ENCODE assay signal across 9 cellular contexts in genomic region chr2:73970850-73971471, GRCh38. TPM values are rescaled to one million over a fixed set of nuclear protein-coding genes. Genes with fewer than 3 reads are reported as not detected.
DNase-seq lines count a peak whose midpoint lies in the region; ATAC-seq, FAIRE-seq and TF ChIP-seq lines count a peak whose summit lies in the region.
"Had no signal": no experiment of that assay in that cellular context is flagged by ENCODE, and none has a peak within 500 bp of the region (broad histone marks: within the 10 kb centered on the region; RNA-seq: fewer than 3 reads in every experiment).

No MANE protein-coding gene starts in this region.

- H3K4me1 Mint-ChIP-seq in T-helper 17 cell = peaks cover 23% of the 10 kb centered on the region

- TF ChIP-seq POLR2A in H1 (IDR thresholded peaks at IDR 0.05; ENCODE audit: control extremely low read depth in 1 of 2, low read depth in 2 of 2, low read length in 2 of 2) = no peak

- no peak overlapping the region for H3K18ac ChIP-seq in H1 (ENCODE audit: extremely low read depth, low read length)

- H3K27ac Mint-ChIP-seq in T-helper 17 cell = peak overlapping the region; percentile 93

- no peak overlapping the region for H2BK120ac ChIP-seq in H1 (replicated peaks; ENCODE audit: low read depth, low read length)

- no peak overlapping the region for H2AK5ac ChIP-seq in H1 (ENCODE audit: low read depth, low read length)

- peak overlapping the region; percentile 81 for H3K27ac ChIP-seq in DND-41 (ENCODE audit: low read length)
- no peak overlapping the region for H3K27ac ChIP-seq in H1 (ENCODE audit: low read depth, low read length)
- no peak overlapping the region for H3K27ac ChIP-seq in psoas muscle

- H4K20me1 ChIP-seq in DND-41 (ENCODE audit: insufficient read depth, low read length) (no peaks in the 10 kb centered on the region), H1 (replicated peaks in 1 of 2; ENCODE audit: control insufficient read depth in 1 of 2, insufficient read depth in 2 of 2, low read length in 2 of 2) (peaks cover 0 to 3% of the 10 kb centered on the region in 2 experiments)

- no peak overlapping the region for H3K56ac ChIP-seq in H1 (replicated peaks; ENCODE audit: insufficient read length, low read depth, low read length)

- H4K5ac ChIP-seq in H1 (ENCODE audit: insufficient read length, low read depth, low read length) = no peak overlapping the region

- no peaks in the 10 kb centered on the region for H3K9me3 ChIP-seq in DND-41 (ENCODE audit: insufficient read depth, low read length, severe bottlenecking)
- no peaks in the 10 kb centered on the region for H3K9me3 ChIP-seq in T-helper 17 cell (ENCODE audit: control insufficient read depth, low read length, poor library complexity, severe bottlenecking)
- no peaks in the 10 kb centered on the region for H3K9me3 ChIP-seq in H1 (ENCODE audit: insufficient read depth in 2 of 2, low read depth in 1 of 2, low read length in 1 of 2)
- no peaks in the 10 kb centered on the region for H3K9me3 ChIP-seq in psoas muscle

- POLR2A ChIA-PET in H1 (lab: Charles Lee; ENCODE audit: partially characterized antibody) = interaction anchor here (1.4 kb wide), 1 partner anchor 17 kb away, joined by 4 read pairs; no protein-coding TSS in a partner anchor

- peak overlapping the region; percentile 63 for H2AFZ ChIP-seq in DND-41 (ENCODE audit: low read depth, low read length)
- no peak overlapping the region for H2AFZ ChIP-seq in H1 (ENCODE audit: low read length)

- H3K36me3 Mint-ChIP-seq in T-helper 17 cell (ENCODE audit: low read depth) = no peaks in the 10 kb centered on the region

- H3K4me3 Mint-ChIP-seq in T-helper 17 cell = peak overlapping the region; percentile 77

- H4K91ac ChIP-seq in H1 (replicated peaks; ENCODE audit: insufficient read length, low read length) = no peak overlapping the region

- no peaks in the 10 kb centered on the region for H3K36me3 ChIP-seq in DND-41 (ENCODE audit: insufficient read depth, low read length)
- no peaks in the 10 kb centered on the region for H3K36me3 ChIP-seq in H1 (ENCODE audit: control insufficient read depth in 2 of 4, insufficient read depth in 4 of 4, low read length in 3 of 4)
- no peaks in the 10 kb centered on the region for H3K36me3 ChIP-seq in psoas muscle (ENCODE audit: insufficient read depth in 1 of 2, low read depth in 1 of 2)

- no peak overlapping the region for H4K8ac ChIP-seq in H1 (ENCODE audit: extremely low read depth, insufficient read depth, low read length)

- DNase-seq in DND-41 (peak; percentile 83), T-helper 17 cell (peak in 2 of 3 donors; percentile 23 to 34), H1 (ENCODE audit: low read depth in 1 of 2, low spot score in 2 of 2) (no peak), psoas muscle (peak; percentile 74 to 85), RKO (ENCODE audit: low spot score) (no peak), epidermal melanocyte (ENCODE audit: insufficient read length, low spot score) (no peak)

- H3K27me3 ChIP-seq in DND-41 (ENCODE audit: insufficient read depth, low read length, poor library complexity) (no peaks in the 10 kb centered on the region), H1 (replicated peaks in 1 of 4; ENCODE audit: control insufficient read depth in 3 of 4, extremely low read depth in 1 of 4, insufficient read depth in 3 of 4, low read length in 3 of 4) (no peaks in the 10 kb centered on the region; a peak in 1 of 7 replicates), psoas muscle (ENCODE audit: insufficient read depth in 3 of 3, low read length in 2 of 3) (no peaks in the 10 kb centered on the region)

- no peak overlapping the region for H2BK20ac ChIP-seq in H1 (ENCODE audit: low read length)

- H3K23me2 ChIP-seq in H1 (ENCODE audit: low read depth, low read length) = no peaks in the 10 kb centered on the region

- no peak overlapping the region for H2BK5ac ChIP-seq in H1 (ENCODE audit: low read depth, low read length)

- TF ChIP-seq EP300 in H1 (IDR thresholded peaks at IDR 0.05; ENCODE audit: borderline replicate concordance in 1 of 2, low read depth in 2 of 2, low read length in 2 of 2) = no peak

- FAIRE-seq in H1 (lab: Jason Lieb, UNC) = no peak
- FAIRE-seq: keratinocyte had no signal

- H3K14ac ChIP-seq in H1 (ENCODE audit: insufficient read length) = no peak overlapping the region

- CTCF ChIA-PET in H1 (lab: Charles Lee; ENCODE audit: partially characterized antibody) = interaction anchor here (1.0 to 1.7 kb wide), 4 partner anchors 8 to 181 kb away, joined by 3 to 4 read pairs (median 4); no protein-coding TSS in a partner anchor

- TF ChIP-seq CTCF in DND-41 (IDR thresholded peaks at IDR 0.05; ENCODE audit: borderline replicate concordance, extremely low read depth, low read length, poor library complexity, severe bottlenecking) (no peak), H1 (IDR thresholded peaks at IDR 0.05; ENCODE audit: control extremely low read depth in 1 of 3, insufficient read depth in 1 of 3, low read depth in 1 of 3, low read length in 3 of 3) (no peak), psoas muscle (IDR thresholded peaks at IDR 0.05) (no peak)

- TF ChIP-seq RAD21 in H1 (IDR thresholded peaks at IDR 0.05 in 1 of 2, conservative IDR thresholded peaks at IDR 0.05 in 1 of 2; ENCODE audit: low read depth in 2 of 2, low read length in 2 of 2) = no peak

- peak overlapping the region; percentile 60 for H3K4me2 ChIP-seq in DND-41 (ENCODE audit: insufficient read depth, low read length)
- no peak overlapping the region for H3K4me2 ChIP-seq in H1 (ENCODE audit: insufficient read depth in 1 of 2, low read depth in 2 of 2, low read length in 2 of 2)

- H3K79me1 ChIP-seq in H1 (ENCODE audit: low read depth, low read length) = no peaks in the 10 kb centered on the region

- H2BK15ac ChIP-seq in H1 (ENCODE audit: low read length) = no peak overlapping the region

- peak overlapping the region in 1 of 2 experiments; percentile 26; a peak in 2 of 4 replicates for H3K4me3 ChIP-seq in DND-41 (ENCODE audit: low read depth in 1 of 2, low read length in 2 of 2)
- no peak overlapping the region for H3K4me3 ChIP-seq in H1 (ENCODE audit: extremely low read depth in 1 of 4, insufficient read depth in 2 of 4, low read depth in 3 of 4, low read length in 4 of 4)
- H3K4me3 ChIP-seq in psoas muscle = peak overlapping the region; percentile 4

- no peak overlapping the region for H3K4ac ChIP-seq in H1 (replicated peaks; ENCODE audit: insufficient read length, low read depth, low read length)

- H3K9ac ChIP-seq in DND-41 (ENCODE audit: low read depth, low read length) = peak overlapping the region; percentile 45
- no peak overlapping the region; a peak in 1 of 7 replicates for H3K9ac ChIP-seq in H1 (replicated peaks in 1 of 4; ENCODE audit: extremely low read depth in 1 of 4, low read depth in 3 of 4, low read length in 3 of 4)

- H2BK12ac ChIP-seq in H1 (ENCODE audit: low read depth, low read length) = no peak overlapping the region

- H3K27me3 Mint-ChIP-seq in T-helper 17 cell = no peaks in the 10 kb centered on the region

- intact Hi-C loops in psoas muscle (cut with DNase I) = no loop called here

- H3K4me1 ChIP-seq in DND-41 (ENCODE audit: insufficient read depth, low read length) (peaks cover 49% of the 10 kb centered on the region), H1 (replicated peaks in 1 of 4; ENCODE audit: control insufficient read depth in 3 of 4, insufficient read depth in 4 of 4, low read length in 3 of 4) (peaks cover 0 to 2% (median under 1%) of the 10 kb centered on the region in 4 experiments; a peak in 1 of 7 replicates), psoas muscle (peaks cover 15% of the 10 kb centered on the region)

- 84% methylated on average over 5 of the region's 7 CpGs; no CpG with 5 or more reads in 1 of the 2 experiments for WGBS in H1 (ENCODE audit: extremely low coverage in 1 of 2, insufficient coverage in 1 of 2, insufficient read length in 1 of 2, insufficient replicate concordance in 2 of 2, low coverage in 1 of 2, low lambda C conversion rate in 2 of 2, missing lambda C conversion rate in 1 of 2), 2 experiments
- WGBS in psoas muscle, 3 donors = 15 to 39% (median 23%) methylated on average over 7 of the region's 7 CpGs

- no peak overlapping the region for H3K23ac ChIP-seq in H1 (ENCODE audit: insufficient read length)

- ATAC-seq in DND-41 (ENCODE audit: insufficient read depth, low read depth) (peak; percentile 91), GM19455 (IDR thresholded peaks at IDR 0.05; ENCODE audit: unreplicated experiment) (peak; percentile 71), HG03521 (IDR thresholded peaks at IDR 0.05; ENCODE audit: unreplicated experiment) (peak; percentile 76), T-helper 17 cell (peak; percentile 85), psoas muscle (peak in 3 of 4 donors; percentile 35 to 87 (median 74))

- H3K79me2 ChIP-seq in DND-41 (ENCODE audit: insufficient read depth, low read length) (no peaks in the 10 kb centered on the region), H1 (ENCODE audit: control insufficient read depth in 1 of 2, insufficient read depth in 2 of 2, low read length in 2 of 2) (no peaks in the 10 kb centered on the region)

TF ChIP-seq in H1, 55 proteins besides CTCF, POLR2A, EP300 and RAD21 (continues in another document):
- 0 out of 2 replicates have a peak, but pooled peaks have one; percentile 67 for TF ChIP-seq RXRA (IDR thresholded peaks at IDR 0.05; ENCODE audit: insufficient read depth, low read depth, low read length)

RNA-seq across cellular contexts. Expression of gene TET3, which starts 13.7 kb away (rescaled TPM):
- total RNA-seq in T-helper 17 cell = 10 to 100 TPM; 20.3 to 22.5 TPM
- total RNA-seq in H1 (2021; fragmentation: NEBNext Ultra II Directional; extraction: Animal tissue kit (Norgen Biotek cat#: 25700)) = 20.2 and 21.1 TPM in 2 replicates
- 4.5 and 5.5 TPM in 2 replicates for polyA plus RNA-seq in H1 (2011; rRNA removed)
- polyA plus RNA-seq in H1 (2011; cell fraction: cytosol; rRNA removed) = 4.9 TPM
- polyA plus RNA-seq in H1 (2011; cell fraction: nucleus; rRNA removed) = 10.6 TPM
- 6.4 to 8.3 TPM (median 8.0 TPM) in 4 replicates for polyA plus RNA-seq in H1 (2012, experiment 1 of 2)
- 2.0 TPM for polyA plus RNA-seq in H1 (2012, experiment 2 of 2)
- polyA plus RNA-seq in H1 (2013, experiment 1 of 2) = 5.6 TPM
- polyA plus RNA-seq in H1 (2013, experiment 2 of 2) = 5.7 TPM
- polyA minus RNA-seq in H1 (2011; rRNA and poly(A)+ RNA removed) = 9.2 and 10.5 TPM in 2 replicates
- 13.8 TPM for polyA minus RNA-seq in H1 (2011; cell fraction: cytosol; rRNA and poly(A)+ RNA removed)
- polyA minus RNA-seq in H1 (2011; cell fraction: nucleus; rRNA and poly(A)+ RNA removed) = 15.6 TPM
- 1 to 10 TPM; 1.7 to 4.8 (median 3.9) TPM for total RNA-seq in psoas muscle
- 10 to 100 TPM in 1 of 3 donors, 1 to 10 TPM in 1, under 1 TPM in 1; 0.56 to 11.2 (median 1.0) TPM for polyA plus RNA-seq in psoas muscle

RNA-seq across cellular contexts. Expression of gene DGUOK, which starts 44.3 kb away (rescaled TPM):
- 10 to 100 TPM; 34.2 to 39.7 TPM for total RNA-seq in T-helper 17 cell
- 103 and 110 TPM in 2 replicates for total RNA-seq in H1 (2021; fragmentation: NEBNext Ultra II Directional; extraction: Animal tissue kit (Norgen Biotek cat#: 25700))
- polyA plus RNA-seq in H1 (2011; rRNA removed) = 129 and 168 TPM in 2 replicates
- polyA plus RNA-seq in H1 (2011; cell fraction: cytosol; rRNA removed) = 142 TPM
- polyA plus RNA-seq in H1 (2011; cell fraction: nucleus; rRNA removed) = 137 TPM
- 123 to 156 TPM (median 126 TPM) in 4 replicates for polyA plus RNA-seq in H1 (2012, experiment 1 of 2)
- 180 TPM for polyA plus RNA-seq in H1 (2012, experiment 2 of 2)
- polyA plus RNA-seq in H1 (2013, experiment 1 of 2) = 154 TPM
- 152 TPM for polyA plus RNA-seq in H1 (2013, experiment 2 of 2)
- polyA minus RNA-seq in H1 (2011; rRNA and poly(A)+ RNA removed) = 39.0 and 44.6 TPM in 2 replicates
- polyA minus RNA-seq in H1 (2011; cell fraction: cytosol; rRNA and poly(A)+ RNA removed) = 37.1 TPM
- polyA minus RNA-seq in H1 (2011; cell fraction: nucleus; rRNA and poly(A)+ RNA removed) = 29.5 TPM
- total RNA-seq in psoas muscle = 10 to 100 TPM; 12.9 to 22.9 (median 20.7) TPM
- 10 to 100 TPM; 22.3 to 74.2 (median 53.7) TPM for polyA plus RNA-seq in psoas muscle

Comparison
In these comparisons a context has a peak if more than half of its experiments do, and no peak if none do; other contexts are left out.
1. DNase-seq: peak in DND-41 (single experiment), T-helper 17 cell (2 of 3) and psoas muscle (2 of 2); none in H1 (0 of 2), RKO (single experiment) and epidermal melanocyte (single experiment).
2. Peak in every context shown above with its lines, with median percentiles within 50 percentile points of each other: ATAC-seq.